19 cellular contexts compared by ENCODE assay signal in genomic region chr2:208361077-208361441, GRCh38. TPM values are rescaled to one million over a fixed set of nuclear protein-coding genes. Genes with fewer than 3 reads are reported as not detected.
"Had no signal": no experiment of that assay in that cellular context is flagged by ENCODE, and none has a peak within 500 bp of the region (broad histone marks: within the 10 kb centered on the region; RNA-seq: fewer than 3 reads in every experiment).

No MANE protein-coding gene starts in this region.

- H3K36me3 ChIP-seq: uterus had no signal

- H3K27ac ChIP-seq: epithelial cell of prostate, esophagus muscularis mucosa, heart left ventricle, psoas muscle, uterus had no signal

- H3K4me1 ChIP-seq: heart left ventricle, psoas muscle had no signal

- FAIRE-seq: colon had no signal

- H3K4me3 ChIP-seq: esophagus muscularis mucosa, heart left ventricle, mucosa of descending colon, psoas muscle, uterus had no signal

- H3K27me3 ChIP-seq: esophagus muscularis mucosa, heart left ventricle, uterus had no signal

- ATAC-seq: effector memory CD8-positive, alpha-beta T cell; left lobe of liver; natural killer cell had no signal

- H3K9me3 ChIP-seq: mucosa of descending colon, uterus had no signal

- DNase-seq: cerebellar nuclear complex; effector memory CD8-positive, alpha-beta T cell; heart left ventricle; hippocampal formation; kidney glomerular epithelial cell; mammary epithelial cell; natural killer cell; psoas muscle; retina; stimulated activated CD4-positive, alpha-beta T cell treated with anti-CD3 and anti-CD28 coated beads, Interleukin-2, amount 100 ng/mL, for 24 hours; stimulated activated CD4-positive, alpha-beta T cell treated with anti-CD3 and anti-CD28 coated beads, Interleukin-4, amount 100 ng/mL, for 4 hours; stimulated activated naive B cell treated with anti-CD40 and anti-IgM and Interleukin-4, amounts not matched to agents 10 μg/mL and 1 μg/mL and 100 μg/mL, for 72 hours; uterus had no signal

RNA-seq across cellular contexts. Expression of gene PTH2R, which starts 45.5 kb away (rescaled TPM):
- total RNA-seq: neural crest cell had no signal
- polyA plus RNA-seq: heart left ventricle, mammary epithelial cell had no signal
